Comparison of ENCODE assay signal across 22 cellular contexts in genomic region chr1:111366256-111366655, GRCh38.
DNase-seq lines count a peak whose midpoint lies in the region; ATAC-seq and TF ChIP-seq lines count a peak whose summit lies in the region.
"Had no signal": no experiment of that assay in that cellular context is flagged by ENCODE, and none has a peak within 500 bp of the region (broad histone marks: within the 10 kb centered on the region; RNA-seq: fewer than 3 reads in every experiment).

No MANE protein-coding gene starts in this region.

- H3K27ac ChIP-seq in colonic mucosa: no peak overlapping the region
- no peak overlapping the region for H3K27ac ChIP-seq in aorta (ENCODE audit: low read depth in 1 of 2, low read length in 2 of 2)
- no peak overlapping the region for H3K27ac ChIP-seq in Peyer's patch
- H3K27ac ChIP-seq: ascending aorta, dorsolateral prefrontal cortex, heart right ventricle, right atrium auricular region, stomach, upper lobe of right lung had no signal

- peaks cover 13% of the 10 kb centered on the region for H3K27me3 Mint-ChIP-seq in HFFc6 (ENCODE audit: insufficient read depth)

- H3K4me3 ChIP-seq in cardiac fibroblast (replicated peaks in 1 of 2; ENCODE audit: low read depth in 2 of 2, low read length in 2 of 2) (no peak overlapping the region), colonic mucosa (no peak overlapping the region), aorta (ENCODE audit: low read length in 2 of 2) (no peak overlapping the region), Peyer's patch (no peak overlapping the region)
- H3K4me3 ChIP-seq: ascending aorta, dorsolateral prefrontal cortex, heart right ventricle, right atrium auricular region, stomach, upper lobe of right lung had no signal

- ATAC-seq in aorta (ENCODE audit: low FRiP score): no peak
- ATAC-seq: activated CD4-positive, CD25-positive, alpha-beta regulatory T cell treated with anti-CD3 and anti-CD28 coated beads, Interleukin-2, amount 50 U/mL, for 24 hours; heart right ventricle; upper lobe of right lung had no signal

- no peaks in the 10 kb centered on the region for H3K9me3 Mint-ChIP-seq in HFFc6
- H3K9me3 Mint-ChIP-seq: T-helper 2 cell treated with Interferon-gamma antibody and Interleukin-4, amounts not matched to agents 5 μg/mL and 100 μg/mL, for 36 hours had no signal

- H3K4me3 Mint-ChIP-seq in HFFc6: no peak overlapping the region
- H3K4me3 Mint-ChIP-seq: T-helper 2 cell treated with Interferon-gamma antibody and Interleukin-4, amounts not matched to agents 5 μg/mL and 100 μg/mL, for 36 hours had no signal

- no peaks in the 10 kb centered on the region for H3K36me3 Mint-ChIP-seq in HFFc6 (ENCODE audit: low read depth)

- no peaks in the 10 kb centered on the region for H3K4me1 ChIP-seq in colonic mucosa
- H3K4me1 ChIP-seq in aorta (ENCODE audit: control insufficient read depth in 1 of 2, insufficient read depth in 2 of 2, low read length in 2 of 2): no peaks in the 10 kb centered on the region
- no peaks in the 10 kb centered on the region for H3K4me1 ChIP-seq in Peyer's patch
- H3K4me1 ChIP-seq: ascending aorta, heart right ventricle, right atrium auricular region, upper lobe of right lung had no signal

- TF ChIP-seq CTCF in HFFc6 (IDR thresholded peaks at IDR 0.05) (no peak), cardiac fibroblast (IDR thresholded peaks at IDR 0.05; ENCODE audit: low read depth, low read length) (no peak), colonic mucosa (IDR thresholded peaks at IDR 0.05) (no peak), Peyer's patch (IDR thresholded peaks at IDR 0.05) (no peak)

- H3K27ac Mint-ChIP-seq in HFFc6: no peak overlapping the region
- H3K27ac Mint-ChIP-seq: T-helper 2 cell treated with Interferon-gamma antibody and Interleukin-4, amounts not matched to agents 5 μg/mL and 100 μg/mL, for 36 hours had no signal

- no peak for TF ChIP-seq POLR2A in Peyer's patch (IDR thresholded peaks at IDR 0.05)

- 68 to 70% methylated on average over 1 of the region's 1 CpG for WGBS in aorta, 2 donors

- intact Hi-C loops in colonic mucosa (cut with DNase I): no loop called here
- intact Hi-C loops in aorta (cut with DNase I): no loop called here

- no peak overlapping the region for H3K9ac ChIP-seq in colonic mucosa (ENCODE audit: low read depth in 2 of 2, low read length in 2 of 2)

- DNase-seq in AG08395 (ENCODE audit: low spot score) (peak; percentile 37), HFFc6 (peak; percentile 30), cardiac fibroblast (ENCODE audit: low read depth in 2 of 2) (peak; percentile 11 to 34), kidney glomerular epithelial cell (lab: John Stamatoyannopoulos, UW) (peak; percentile 29), colonic mucosa (no peak), aorta (no peak), Peyer's patch (no peak)
- no peak for DNase-seq in stimulated activated CD4-positive, alpha-beta T cell treated with anti-CD3 and anti-CD28 coated beads, Interleukin-4, amount 100 ng/mL, for 4 hours
- DNase-seq: activated CD8-positive, alpha-beta memory T cell treated with anti-CD3 and anti-CD28 coated beads, Interleukin-2, amount 50 U/mL, for 4 hours; activated naive CD4-positive, alpha-beta T cell; dorsolateral prefrontal cortex; heart right ventricle; midbrain; MM.1S; NCI-H187; SHP77; stomach; upper lobe of right lung had no signal

- no peaks in the 10 kb centered on the region for H3K36me3 ChIP-seq in colonic mucosa
- H3K36me3 ChIP-seq in aorta (ENCODE audit: control insufficient read depth in 1 of 2, insufficient read depth in 2 of 2, low read length in 1 of 2): no peaks in the 10 kb centered on the region
- no peaks in the 10 kb centered on the region for H3K36me3 ChIP-seq in Peyer's patch
- H3K36me3 ChIP-seq: ascending aorta, heart right ventricle, right atrium auricular region, stomach, upper lobe of right lung had no signal

- H3K4me1 Mint-ChIP-seq in HFFc6 (ENCODE audit: low read depth): peaks cover 33% of the 10 kb centered on the region

- H3K27me3 ChIP-seq in colonic mucosa: no peaks in the 10 kb centered on the region
- H3K27me3 ChIP-seq in aorta (ENCODE audit: control insufficient read depth in 1 of 2, insufficient read depth in 2 of 2, low read length in 1 of 2): no peaks in the 10 kb centered on the region
- H3K27me3 ChIP-seq in Peyer's patch: no peaks in the 10 kb centered on the region
- H3K27me3 ChIP-seq: ascending aorta, right atrium auricular region, stomach, upper lobe of right lung had no signal

- no peaks in the 10 kb centered on the region for H3K9me3 ChIP-seq in colonic mucosa
- no peaks in the 10 kb centered on the region for H3K9me3 ChIP-seq in aorta (ENCODE audit: control insufficient read depth, low read length)
- no peaks in the 10 kb centered on the region for H3K9me3 ChIP-seq in Peyer's patch
- H3K9me3 ChIP-seq: ascending aorta, heart right ventricle, right atrium auricular region, stomach, upper lobe of right lung had no signal

Comparison
In these comparisons a context has a peak if more than half of its experiments do, and no peak if none do; other contexts are left out.
1. DNase-seq: peak in AG08395 (single experiment), HFFc6 (single experiment), cardiac fibroblast (2 of 2) and kidney glomerular epithelial cell (single experiment); none in colonic mucosa (single experiment), stimulated activated CD4-positive, alpha-beta T cell treated with anti-CD3 and anti-CD28 coated beads, Interleukin-4, amount 100 ng/mL, for 4 hours (0 of 2), aorta (0 of 2) and Peyer's patch (0 of 3).